15 cellular contexts compared by ENCODE assay signal in the genomic region with DNA sequence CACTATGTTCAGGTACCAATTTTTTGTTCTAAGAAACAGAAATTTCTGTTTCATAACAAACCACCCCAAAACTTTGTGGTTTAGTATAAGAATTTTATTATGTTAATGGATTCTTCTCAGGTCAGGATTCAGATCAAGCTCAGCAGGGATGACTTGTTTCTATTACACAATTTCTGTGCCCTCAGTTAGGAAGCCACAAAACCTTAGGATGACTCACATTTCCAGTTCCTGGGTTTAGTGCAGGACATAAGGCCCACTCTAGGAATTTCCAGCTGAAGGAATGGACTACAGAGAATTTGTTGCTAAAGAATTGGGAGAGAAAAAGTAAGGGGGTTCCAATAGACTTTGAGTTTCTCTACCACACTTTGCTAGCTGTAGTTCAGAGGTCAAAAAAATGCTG.
DNase-seq lines count a peak whose midpoint lies in the region; ATAC-seq and TF ChIP-seq lines count a peak whose summit lies in the region.
"Had no signal": no experiment of that assay in that cellular context is flagged by ENCODE, and none has a peak within 500 bp of the region (broad histone marks: within the 10 kb centered on the region; RNA-seq: fewer than 3 reads in every experiment).

No MANE protein-coding gene starts in this region.

- no peaks in the 10 kb centered on the region for H3K9me3 ChIP-seq in hepatocyte (ENCODE audit: low read depth)
- H3K9me3 ChIP-seq: thyroid gland had no signal

- TF ChIP-seq CTCF in astrocyte of the cerebellum (IDR thresholded peaks at IDR 0.05; ENCODE audit: low read depth, low read length, missing control alignments) = no peak
- no peak for TF ChIP-seq CTCF in hepatocyte (IDR thresholded peaks at IDR 0.05; ENCODE audit: poor library complexity)

- H3K4me1 Mint-ChIP-seq in activated naive CD8-positive, alpha-beta T cell treated with anti-CD3 and anti-CD28 coated beads for 36 hours = no peaks in the 10 kb centered on the region
- H3K4me1 Mint-ChIP-seq: B cell, mesothelial cell of epicardium had no signal

- H3K4me3 Mint-ChIP-seq in activated naive CD8-positive, alpha-beta T cell treated with anti-CD3 and anti-CD28 coated beads for 36 hours = no peak overlapping the region
- H3K4me3 Mint-ChIP-seq: B cell; dendritic cell treated with granulocyte-macrophage colony-stimulating factor and Interleukin-4, amounts not matched to agents 40 ng/mL and 50 ng/mL, for 4 days; mesothelial cell of epicardium had no signal

- H2AFZ ChIP-seq in hepatocyte = no peak overlapping the region

- in situ Hi-C loops in astrocyte of the cerebellum (cut with HindIII; ENCODE audit: low sequenced_read_pairs) = no loop called here

- no peaks in the 10 kb centered on the region for H3K79me2 ChIP-seq in hepatocyte

- H3K4me3 ChIP-seq in astrocyte of the cerebellum (ENCODE audit: low read depth, low read length) (no peak overlapping the region), hepatocyte (no peak overlapping the region)
- H3K4me3 ChIP-seq: thyroid gland had no signal

- H3K36me3 ChIP-seq in hepatocyte (replicated peaks; ENCODE audit: insufficient read depth, low read depth) = no peaks in the 10 kb centered on the region
- H3K36me3 ChIP-seq: thyroid gland had no signal

- H3K27ac Mint-ChIP-seq in activated naive CD8-positive, alpha-beta T cell treated with anti-CD3 and anti-CD28 coated beads for 36 hours = no peak overlapping the region
- H3K27ac Mint-ChIP-seq: B cell; dendritic cell treated with granulocyte-macrophage colony-stimulating factor and Interleukin-4, amounts not matched to agents 40 ng/mL and 50 ng/mL, for 4 days; mesothelial cell of epicardium had no signal

- H3K9me3 Mint-ChIP-seq in activated naive CD8-positive, alpha-beta T cell treated with anti-CD3 and anti-CD28 coated beads for 36 hours = no peaks in the 10 kb centered on the region

- H3K4me1 ChIP-seq in hepatocyte (ENCODE audit: insufficient read depth) = no peaks in the 10 kb centered on the region
- H3K4me1 ChIP-seq: thyroid gland had no signal

- H3K4me2 ChIP-seq in hepatocyte = no peak overlapping the region

- H3K9me2 ChIP-seq in hepatocyte (replicated peaks; ENCODE audit: insufficient read depth) = no peaks in the 10 kb centered on the region

- no peaks in the 10 kb centered on the region for H3K36me3 Mint-ChIP-seq in activated naive CD8-positive, alpha-beta T cell treated with anti-CD3 and anti-CD28 coated beads for 36 hours
- H3K36me3 Mint-ChIP-seq: mesothelial cell of epicardium had no signal

- H4K20me1 ChIP-seq in hepatocyte (ENCODE audit: insufficient read depth, poor library complexity, severe bottlenecking) = no peaks in the 10 kb centered on the region

- no peak overlapping the region for H3K27ac ChIP-seq in hepatocyte
- H3K27ac ChIP-seq: thyroid gland had no signal

- DNase-seq in AG08396 (ENCODE audit: low spot score) (peak; percentile 14), Kasumi-1 (lab: John Stamatoyannopoulos, UW) (peak; percentile 42 to 47), astrocyte of the cerebellum (ENCODE audit: low read depth) (peak; percentile 97), hepatocyte (ENCODE audit: low spot score) (peak; percentile 10)
- no peak for DNase-seq in activated naive CD8-positive, alpha-beta T cell treated with anti-CD3 and anti-CD28 coated beads for 36 hours
- DNase-seq: activated CD4-positive, CD25-positive, alpha-beta regulatory T cell treated with anti-CD3 and anti-CD28 coated beads, Interleukin-2, amount 50 U/mL, for 72 hours; retina; Right ventricle myocardium superior; thyroid gland had no signal

- H3K27me3 ChIP-seq in hepatocyte = no peaks in the 10 kb centered on the region
- H3K27me3 ChIP-seq: thyroid gland had no signal

- H3K27me3 Mint-ChIP-seq in activated naive CD8-positive, alpha-beta T cell treated with anti-CD3 and anti-CD28 coated beads for 36 hours = no peaks in the 10 kb centered on the region
- H3K27me3 Mint-ChIP-seq: B cell; dendritic cell treated with granulocyte-macrophage colony-stimulating factor and Interleukin-4, amounts not matched to agents 40 ng/mL and 50 ng/mL, for 4 days had no signal

- ATAC-seq in GM21529 (IDR thresholded peaks at IDR 0.05; ENCODE audit: unreplicated experiment) (no peak), GM19035 (IDR thresholded peaks at IDR 0.05; ENCODE audit: unreplicated experiment) (no peak), GM19324 (IDR thresholded peaks at IDR 0.05; ENCODE audit: low FRiP score, unreplicated experiment) (no peak)
